ENCODE assay signal across 8 cellular contexts in the genomic region with DNA sequence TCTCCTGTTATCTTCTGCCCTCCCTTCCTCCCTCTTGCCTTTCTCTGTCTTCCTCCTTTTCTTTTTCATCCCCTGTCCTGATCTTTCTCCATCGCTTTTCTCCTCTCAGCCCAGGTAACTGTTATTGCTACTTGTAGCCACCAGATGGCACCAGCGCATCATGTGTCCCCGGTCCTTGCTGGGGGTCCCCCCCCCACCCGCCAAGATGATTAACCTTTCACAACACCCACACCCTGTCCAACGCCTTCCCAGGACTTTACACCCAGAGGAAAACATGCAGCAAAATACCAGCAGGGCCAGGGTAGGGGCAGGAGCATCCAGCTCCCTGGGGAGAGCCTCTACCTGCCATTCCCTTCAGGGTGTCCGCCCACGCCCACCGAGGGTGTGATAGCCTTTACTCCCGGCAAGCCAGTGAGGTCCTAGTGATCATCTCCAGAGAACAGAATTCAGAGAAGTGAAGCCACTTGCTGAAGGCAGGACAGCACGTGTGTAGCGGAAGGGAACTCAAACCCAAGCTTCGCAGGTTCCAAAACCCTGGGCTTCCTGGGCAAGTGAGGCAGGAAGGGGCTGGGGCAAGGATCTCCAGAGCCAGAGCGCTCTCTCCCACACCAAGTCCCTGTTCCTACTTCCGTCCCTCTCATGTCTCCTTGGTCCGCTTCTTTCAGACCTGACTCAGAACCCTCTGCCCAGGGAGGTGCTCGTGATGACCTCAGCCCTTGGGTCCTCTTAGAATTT. TPM values are rescaled to one million over a fixed set of nuclear protein-coding genes. Genes with fewer than 3 reads are reported as not detected.
DNase-seq lines count a peak whose midpoint lies in the region; ATAC-seq lines count a peak whose summit lies in the region.

No MANE protein-coding gene starts in this region.

- no peak overlapping the region for H3K4me3 Mint-ChIP-seq in naive thymus-derived CD4-positive, alpha-beta T cell

- no peaks in the 10 kb centered on the region for H3K4me1 ChIP-seq in naive thymus-derived CD4-positive, alpha-beta T cell (ENCODE audit: control insufficient read depth in 2 of 2, insufficient read depth in 2 of 2, low read length in 2 of 2)

- H3K36me3 Mint-ChIP-seq in naive thymus-derived CD4-positive, alpha-beta T cell = no peaks in the 10 kb centered on the region

- CTCF ChIA-PET in naive thymus-derived CD4-positive, alpha-beta T cell (lab: Charles Lee) = interaction anchor here (0.6 to 8.7 kb wide), 8 partner anchors 91 to 233 kb away, joined by 3 to 88 read pairs (median 3); partner anchors contain the start of gene DLX3

- H3K27me3 ChIP-seq in naive thymus-derived CD4-positive, alpha-beta T cell (ENCODE audit: control insufficient read depth in 2 of 2, insufficient read depth in 2 of 2, low read length in 2 of 2) = no peaks in the 10 kb centered on the region

- H3K27ac ChIP-seq in naive thymus-derived CD4-positive, alpha-beta T cell (ENCODE audit: low read depth, low read length) = no peak overlapping the region

- POLR2A ChIA-PET in naive thymus-derived CD4-positive, alpha-beta T cell (lab: Charles Lee) = interaction anchor here (1.1 kb wide), 1 partner anchor 137 kb away, joined by 4 read pairs; no protein-coding TSS in a partner anchor

- no peaks in the 10 kb centered on the region for H3K9me3 Mint-ChIP-seq in naive thymus-derived CD4-positive, alpha-beta T cell

- intact Hi-C loops in naive thymus-derived CD4-positive, alpha-beta T cell (cut with micrococcal nuclease) = loop anchor here (1.0 to 2.0 kb wide), 3 partner anchors 91 to 435 kb away; no protein-coding TSS in a partner anchor

- H3K36me3 ChIP-seq in naive thymus-derived CD4-positive, alpha-beta T cell (ENCODE audit: control insufficient read depth in 2 of 3, insufficient read depth in 3 of 3, low read length in 3 of 3) = no peaks in the 10 kb centered on the region

- peaks cover 0 to 7% (median 5%) of the 10 kb centered on the region in 7 donors for H3K4me1 Mint-ChIP-seq in naive thymus-derived CD4-positive, alpha-beta T cell

- peak; percentile 72 for DNase-seq in SIG-M5 treated with dmso at 0.1 percent for 504 hours (lab: John Stamatoyannopoulos, UW; ENCODE audit: unreplicated experiment)
- no peak for DNase-seq in SIG-M5 (lab: John Stamatoyannopoulos, UW)
- peak; percentile 44 for DNase-seq in NCI-H2171 treated with DMSO at 0.1 percent for 48 hours (lab: John Stamatoyannopoulos, UW)
- DNase-seq in activated CD4-positive, alpha-beta T cell treated with anti-CD3 and anti-CD28 coated beads, Interleukin-2, amount 50 U/mL, for 4 hours = peak; percentile 41 to 46
- DNase-seq in effector CD8-positive, alpha-beta T cell (lab: John Stamatoyannopoulos, UW) = peak; percentile 47
- peak in 8 of 9 donors; percentile 19 to 60 (median 42) for DNase-seq in naive thymus-derived CD4-positive, alpha-beta T cell
- DNase-seq in stimulated activated naive CD4-positive, alpha-beta T cell treated with Interleukin-2 at 50 U/mL for 16 hours (lab: John Stamatoyannopoulos, UW) = peak; percentile 35

- peak overlapping the region in 1 of 9 donors; percentile 4 for H3K27ac Mint-ChIP-seq in naive thymus-derived CD4-positive, alpha-beta T cell

- H3K9me3 ChIP-seq in naive thymus-derived CD4-positive, alpha-beta T cell (ENCODE audit: control insufficient read depth in 2 of 3, low read length in 3 of 3) = no peaks in the 10 kb centered on the region

- no peak overlapping the region for H3K4me3 ChIP-seq in naive thymus-derived CD4-positive, alpha-beta T cell (ENCODE audit: low read length)

- H3K27me3 Mint-ChIP-seq in naive thymus-derived CD4-positive, alpha-beta T cell = peaks cover 0 to 13% (median 6%) of the 10 kb centered on the region in 5 donors

- peak; percentile 76 for ATAC-seq in naive thymus-derived CD4-positive, alpha-beta T cell
- ATAC-seq in GM19324 (IDR thresholded peaks at IDR 0.05; ENCODE audit: low FRiP score, unreplicated experiment) = no peak

RNA-seq across cellular contexts. Expression of gene TAC4, which starts 13.4 kb away (rescaled TPM):
- not detected for total RNA-seq in naive thymus-derived CD4-positive, alpha-beta T cell
- polyA plus RNA-seq in naive thymus-derived CD4-positive, alpha-beta T cell = not detected
